Comparison of ENCODE assay signal across 7 cellular contexts in genomic region chr1:211399851-211400388, GRCh38.
DNase-seq lines count a peak whose midpoint lies in the region; TF ChIP-seq lines count a peak whose summit lies in the region.
"Not testable (repeated sequence)": the region's sequence is repeated elsewhere in the genome, so short reads cannot be mapped to it uniquely, and the experiment has no call there.

No MANE protein-coding gene starts in this region.

- H3K79me2 ChIP-seq in OCI-LY3 (ENCODE audit: low read length); trophoblast cell (ENCODE audit: control insufficient read depth, insufficient read depth, low read length, poor library complexity): not testable (repeated sequence)
- H3K79me2 ChIP-seq in mesendoderm (ENCODE audit: control insufficient read depth, insufficient read depth, low read length) = peaks cover 38% of the 10 kb centered on the region

- H2BK15ac ChIP-seq in mesendoderm (replicated peaks; ENCODE audit: low read depth) = not testable (repeated sequence)

- H3K23ac ChIP-seq in mesendoderm (ENCODE audit: low read length) = peak overlapping the region; percentile 59
- H3K23ac ChIP-seq in trophoblast cell (ENCODE audit: low read length) = not testable (repeated sequence)

- not testable (repeated sequence) for H3K9me3 ChIP-seq in ES-I3 (ENCODE audit: control insufficient read depth, insufficient read depth, low read length); HUES48 (ENCODE audit: control insufficient read depth, insufficient read depth, low read length); OCI-LY3 (ENCODE audit: insufficient read depth, low read length); ectodermal cell (ENCODE audit: control insufficient read depth, low read length); trophoblast cell (ENCODE audit: insufficient read depth, low read depth, low read length)

- H3K4me2 ChIP-seq in OCI-LY3 (ENCODE audit: low read length) (peak overlapping the region; percentile 44), mesendoderm (ENCODE audit: low read length) (peak overlapping the region; percentile 40)
- not testable (repeated sequence) for H3K4me2 ChIP-seq in trophoblast cell (ENCODE audit: low read length)

- DNase-seq in mesendoderm = peak; percentile 82
- DNase-seq in trophoblast cell = not testable (repeated sequence)

- not testable (repeated sequence) for H4K12ac ChIP-seq in trophoblast cell (ENCODE audit: low read depth, low read length)

- not testable (repeated sequence) for H4K8ac ChIP-seq in mesendoderm (ENCODE audit: low read depth, low read length); trophoblast cell (ENCODE audit: low read depth, low read length)

- H3K4me1 ChIP-seq in ES-I3 (ENCODE audit: insufficient read depth, low read length); ectodermal cell (ENCODE audit: control insufficient read depth, insufficient read depth, low read length); mesendoderm (ENCODE audit: control insufficient read depth, low read depth, low read length); trophoblast cell (ENCODE audit: control insufficient read depth in 1 of 2, insufficient read depth in 2 of 2, low read length in 2 of 2): not testable (repeated sequence)
- H3K4me1 ChIP-seq in HUES48 (ENCODE audit: control insufficient read depth, insufficient read depth, low read length) = peaks cover 28% of the 10 kb centered on the region
- peaks cover 19% of the 10 kb centered on the region for H3K4me1 ChIP-seq in OCI-LY3 (ENCODE audit: low read length)

- H3K4me3 ChIP-seq in HUES48 (ENCODE audit: low read depth, low read length) = peak overlapping the region; percentile 55
- peak overlapping the region; percentile 23; the same call in 1 of the 2 replicates for H3K4me3 ChIP-seq in OCI-LY3 (ENCODE audit: low read length)
- H3K4me3 ChIP-seq in ectodermal cell (ENCODE audit: insufficient read depth, low read depth, low read length); trophoblast cell (ENCODE audit: low read depth, low read length): not testable (repeated sequence)
- H3K4me3 ChIP-seq in iPS-11a (ENCODE audit: low read depth, low read length) = peak overlapping the region; percentile 30
- peak overlapping the region; percentile 81 for H3K4me3 ChIP-seq in mesendoderm (ENCODE audit: low read length)

- peak overlapping the region; percentile 99 for H3K18ac ChIP-seq in mesendoderm (ENCODE audit: low read length)
- H3K18ac ChIP-seq in trophoblast cell (ENCODE audit: low read length) = not testable (repeated sequence)

- H3K9ac ChIP-seq in ES-I3 (ENCODE audit: low read depth, low read length) (peak overlapping the region; percentile 47), HUES48 (ENCODE audit: low read depth, low read length) (peak overlapping the region; percentile 60), OCI-LY3 (ENCODE audit: low read length) (peak overlapping the region; percentile 4; the same call in 1 of the 2 replicates), mesendoderm (ENCODE audit: low read length) (peak overlapping the region; percentile 79)
- H3K9ac ChIP-seq in trophoblast cell (ENCODE audit: low read length) = not testable (repeated sequence)

- peak overlapping the region; percentile 95 for H3K27ac ChIP-seq in HUES48 (ENCODE audit: low read depth, low read length)
- H3K27ac ChIP-seq in OCI-LY3 (ENCODE audit: low read length) = peak overlapping the region; percentile 66
- H3K27ac ChIP-seq in ectodermal cell (ENCODE audit: insufficient read depth, low read depth, low read length, poor library complexity, severe bottlenecking) = peak overlapping the region; percentile 6
- H3K27ac ChIP-seq in mesendoderm (ENCODE audit: low read depth, low read length) = peak overlapping the region; percentile 81
- not testable (repeated sequence) for H3K27ac ChIP-seq in trophoblast cell (ENCODE audit: low read depth, low read length)

- H4K5ac ChIP-seq in mesendoderm (ENCODE audit: low read length) = not testable (repeated sequence)

- H3K79me1 ChIP-seq in mesendoderm (ENCODE audit: low read length); trophoblast cell (ENCODE audit: low read length): not testable (repeated sequence)

- peak overlapping the region; percentile 55 for H4K91ac ChIP-seq in trophoblast cell (ENCODE audit: low read depth, low read length)

- H2AFZ ChIP-seq in OCI-LY3 (ENCODE audit: low read depth, low read length) = 0 out of 2 replicates have a peak overlapping the region, but pooled peaks have one; percentile 57
- H2AFZ ChIP-seq in trophoblast cell (ENCODE audit: insufficient read depth, low read length, poor library complexity) = not testable (repeated sequence)

- peak overlapping the region; percentile 61 for H3K14ac ChIP-seq in trophoblast cell (ENCODE audit: low read length)

- not testable (repeated sequence) for TF ChIP-seq CTCF in OCI-LY3 (IDR thresholded peaks at IDR 0.05; ENCODE audit: low read depth, low read length)

- H2BK120ac ChIP-seq in mesendoderm (ENCODE audit: low read depth, low read length) (peak overlapping the region; percentile 61), trophoblast cell (ENCODE audit: insufficient read depth, low read length, poor library complexity) (peak overlapping the region; percentile 60)

- H3K56ac ChIP-seq in mesendoderm (ENCODE audit: low read length) = peak overlapping the region; percentile 92

- peak overlapping the region; percentile 40 for H2BK12ac ChIP-seq in trophoblast cell (ENCODE audit: low read length)

- H3K27me3 ChIP-seq in HUES48 (ENCODE audit: control insufficient read depth, insufficient read depth, low read length); OCI-LY3 (ENCODE audit: low read depth, low read length); ectodermal cell (ENCODE audit: control insufficient read depth, insufficient read depth, low read length, poor library complexity, severe bottlenecking); mesendoderm (ENCODE audit: insufficient read depth, low read length, poor library complexity); trophoblast cell (ENCODE audit: insufficient read depth, low read length): not testable (repeated sequence)

- peak overlapping the region; percentile 55 for H3K4ac ChIP-seq in mesendoderm (ENCODE audit: low read depth, low read length)
- not testable (repeated sequence) for H3K4ac ChIP-seq in trophoblast cell (ENCODE audit: low read depth, low read length)

- H2BK5ac ChIP-seq in mesendoderm (ENCODE audit: low read length) = peak overlapping the region; percentile 96
- H2BK5ac ChIP-seq in trophoblast cell (ENCODE audit: low read depth, low read length, poor library complexity) = peak overlapping the region; percentile 31

- not testable (repeated sequence) for H3K36me3 ChIP-seq in ES-I3 (ENCODE audit: insufficient read depth, low read length); HUES48 (ENCODE audit: control insufficient read depth, insufficient read depth, low read length); OCI-LY3 (replicated peaks; ENCODE audit: low read depth, low read length); ectodermal cell (ENCODE audit: control insufficient read depth, insufficient read depth, low read length); mesendoderm (ENCODE audit: control insufficient read depth, insufficient read depth, low read length); trophoblast cell (ENCODE audit: control insufficient read depth in 1 of 2, insufficient read depth in 2 of 2, low read length in 2 of 2)

- H4K20me1 ChIP-seq in OCI-LY3 (ENCODE audit: insufficient read depth, low read length) = not testable (repeated sequence)

- WGBS in ectodermal cell, 2 experiments = 1 to 3% methylated on average over 13 of the region's 13 CpGs
- no CpG with 5 or more reads among the region's 13 CpGs for WGBS in mesendoderm (ENCODE audit: extremely low coverage, insufficient coverage, low lambda C conversion rate)
- no CpG with 5 or more reads among the region's 13 CpGs for WGBS in trophoblast cell (ENCODE audit: extremely low coverage, insufficient coverage, insufficient read length)

- not testable (repeated sequence) for H2AK5ac ChIP-seq in mesendoderm (ENCODE audit: low read length); trophoblast cell (ENCODE audit: low read length)
